In the genomic region with DNA sequence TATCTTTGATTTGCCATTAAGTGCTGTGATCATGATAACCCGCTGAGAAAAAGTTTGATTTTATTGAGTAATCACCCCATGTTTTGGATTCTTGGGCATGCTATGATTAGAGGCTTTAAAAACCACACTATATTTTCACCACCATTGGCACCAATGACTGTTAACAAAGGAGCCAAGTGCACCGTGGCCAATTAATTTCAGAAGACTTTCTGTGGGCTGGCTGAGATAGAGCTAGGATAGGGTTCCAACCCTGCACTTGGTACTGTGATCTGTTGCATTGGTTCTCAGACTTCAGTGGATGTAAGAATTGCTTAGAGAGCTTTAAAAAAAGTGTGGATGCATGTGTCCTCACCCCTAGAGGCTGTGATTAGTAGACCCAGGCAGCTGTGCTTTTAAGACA, we compare ENCODE assay signal across 18 cellular contexts. TPM values are rescaled to one million over a fixed set of nuclear protein-coding genes. Genes with fewer than 3 reads are reported as not detected.
DNase-seq lines count a peak whose midpoint lies in the region; ATAC-seq and TF ChIP-seq lines count a peak whose summit lies in the region.
"Had no signal": no experiment of that assay in that cellular context is flagged by ENCODE, and none has a peak within 500 bp of the region (broad histone marks: within the 10 kb centered on the region; RNA-seq: fewer than 3 reads in every experiment).

No MANE protein-coding gene starts in this region.

- H3K27me3 ChIP-seq in gastrocnemius medialis (no peaks in the 10 kb centered on the region), WERI-Rb-1 (ENCODE audit: insufficient read depth, low read depth, severe bottlenecking) (peaks cover 6% of the 10 kb centered on the region)

- H3K9me3 Mint-ChIP-seq in activated T-helper 1 cell treated with anti-CD3 and anti-CD28 coated beads, Interleukin-12 subunit alpha, Interleukin-12 subunit beta, Interleukin-2, Interleukin-4 antibody, amounts not matched to agents 30 ng/mL and 10 ng/mL and 1 ng/mL, durations not matched to agents 14 hours and 24 hours and 36 hours, result no peaks in the 10 kb centered on the region
- H3K9me3 Mint-ChIP-seq: CD8-positive, alpha-beta T cell had no signal

- H3K36me3 ChIP-seq in gastrocnemius medialis (peaks cover 0 to 14% of the 10 kb centered on the region in 2 donors), WERI-Rb-1 (peaks cover 15% of the 10 kb centered on the region)

- H3K4me3 Mint-ChIP-seq in activated T-helper 1 cell treated with anti-CD3 and anti-CD28 coated beads, Interleukin-12 subunit alpha, Interleukin-12 subunit beta, Interleukin-2, Interleukin-4 antibody, amounts not matched to agents 30 ng/mL and 10 ng/mL and 1 ng/mL, durations not matched to agents 14 hours and 24 hours and 36 hours, result no peak overlapping the region
- H3K4me3 Mint-ChIP-seq: CD14-positive monocyte; CD8-positive, alpha-beta T cell had no signal

- H3K27ac ChIP-seq in gastrocnemius medialis (peak overlapping the region in 1 of 4 donors; percentile 35), WERI-Rb-1 (no peak overlapping the region)
- H3K27ac ChIP-seq: BLaER1, GM23248, HL-60 had no signal

- in situ Hi-C loops in astrocyte of the cerebellum (cut with HindIII; ENCODE audit: low sequenced_read_pairs) (no loop called here), gastrocnemius medialis (cut with MboI; ENCODE audit: low sequenced_read_pairs in 4 of 4) (no loop called here)

- H3K4me1 Mint-ChIP-seq in activated T-helper 1 cell treated with anti-CD3 and anti-CD28 coated beads, Interleukin-12 subunit alpha, Interleukin-12 subunit beta, Interleukin-2, Interleukin-4 antibody, amounts not matched to agents 30 ng/mL and 10 ng/mL and 1 ng/mL, durations not matched to agents 14 hours and 24 hours and 36 hours (ENCODE audit: low read depth), result no peaks in the 10 kb centered on the region
- H3K4me1 Mint-ChIP-seq: CD14-positive monocyte had no signal

- TF ChIP-seq CTCF in astrocyte of the cerebellum (IDR thresholded peaks at IDR 0.05; ENCODE audit: low read depth, low read length, missing control alignments) (no peak), gastrocnemius medialis (IDR thresholded peaks at IDR 0.05 in 4 of 5, conservative IDR thresholded peaks at IDR 0.05 in 1 of 5) (no peak), WERI-Rb-1 (IDR thresholded peaks at IDR 0.05; ENCODE audit: low read depth, low read length) (no peak)

- intact Hi-C loops in gastrocnemius medialis (cut with DNase I; ENCODE audit: low total_unique reads), result no loop called here
- intact Hi-C loops in activated T-helper 1 cell treated with anti-CD3 and anti-CD28 coated beads, Interleukin-12 subunit alpha, Interleukin-12 subunit beta, Interleukin-2, Interleukin-4 antibody, amounts not matched to agents 30 ng/mL and 10 ng/mL and 1 ng/mL, durations not matched to agents 14 hours and 24 hours and 36 hours (cut with micrococcal nuclease), result no loop called here

- H3K4me1 ChIP-seq in gastrocnemius medialis, result peaks cover 0 to 4% of the 10 kb centered on the region in 2 donors
- H3K4me1 ChIP-seq: BLaER1 had no signal

- ATAC-seq in gastrocnemius medialis, result peak; percentile 33 to 58
- ATAC-seq: CD8-positive, alpha-beta T cell had no signal

- H3K9me3 ChIP-seq in gastrocnemius medialis (no peaks in the 10 kb centered on the region), WERI-Rb-1 (ENCODE audit: severe bottlenecking) (no peaks in the 10 kb centered on the region)
- H3K9me3 ChIP-seq: HAP-1 had no signal

- H3K4me3 ChIP-seq in astrocyte of the cerebellum (ENCODE audit: low read depth, low read length) (no peak overlapping the region), gastrocnemius medialis (no peak overlapping the region), WERI-Rb-1 (ENCODE audit: low read depth, low read length) (no peak overlapping the region)
- H3K4me3 ChIP-seq: BLaER1, GM23248, HAP-1 had no signal

- H3K36me3 Mint-ChIP-seq in activated T-helper 1 cell treated with anti-CD3 and anti-CD28 coated beads, Interleukin-12 subunit alpha, Interleukin-12 subunit beta, Interleukin-2, Interleukin-4 antibody, amounts not matched to agents 30 ng/mL and 10 ng/mL and 1 ng/mL, durations not matched to agents 14 hours and 24 hours and 36 hours (ENCODE audit: low read depth), result peaks cover 10% of the 10 kb centered on the region

- no peak overlapping the region for H3K27ac Mint-ChIP-seq in activated T-helper 1 cell treated with anti-CD3 and anti-CD28 coated beads, Interleukin-12 subunit alpha, Interleukin-12 subunit beta, Interleukin-2, Interleukin-4 antibody, amounts not matched to agents 30 ng/mL and 10 ng/mL and 1 ng/mL, durations not matched to agents 14 hours and 24 hours and 36 hours
- H3K27ac Mint-ChIP-seq: CD8-positive, alpha-beta T cell had no signal

- peak; percentile 7 for DNase-seq in AG20443 (ENCODE audit: low spot score)
- peak; percentile 40 for DNase-seq in astrocyte of the cerebellum (ENCODE audit: low read depth)
- peak; percentile 39 for DNase-seq in fibroblast of peridontal ligament (ENCODE audit: extremely low read depth)
- DNase-seq in gastrocnemius medialis, result no peak
- DNase-seq in activated T-helper 1 cell treated with anti-CD3 and anti-CD28 coated beads, Interleukin-12 subunit alpha, Interleukin-12 subunit beta, Interleukin-2, Interleukin-4 antibody, amounts not matched to agents 30 ng/mL and 10 ng/mL and 1 ng/mL, durations not matched to agents 14 hours and 24 hours and 36 hours (ENCODE audit: low spot score), result no peak
- DNase-seq in WERI-Rb-1, result no peak
- DNase-seq in stimulated activated CD4-positive, alpha-beta T cell treated with anti-CD3 and anti-CD28 coated beads, Interleukin-4, amount 100 ng/mL, for 24 hours, result no peak
- DNase-seq in NCI-H446 treated with DMSO at 0.1 percent for 48 hours (lab: John Stamatoyannopoulos, UW), result no peak
- DNase-seq: ACHN; Calu3; CD8-positive, alpha-beta T cell; DMS79 treated with DMSO at 0.1 percent for 48 hours; GF-D8; GM23248 had no signal

- no peak for TF ChIP-seq POLR2A in gastrocnemius medialis (IDR thresholded peaks at IDR 0.05)

- H3K27me3 Mint-ChIP-seq in activated T-helper 1 cell treated with anti-CD3 and anti-CD28 coated beads, Interleukin-12 subunit alpha, Interleukin-12 subunit beta, Interleukin-2, Interleukin-4 antibody, amounts not matched to agents 30 ng/mL and 10 ng/mL and 1 ng/mL, durations not matched to agents 14 hours and 24 hours and 36 hours (ENCODE audit: insufficient read depth), result no peaks in the 10 kb centered on the region

RNA-seq across cellular contexts. Expression of a gene that starts 32.4 kb away (rescaled TPM):
- 10 to 100 TPM in 2 of 4 donors, 1 to 10 TPM in 2; 6.7 to 10.8 (median 8.6) TPM for total RNA-seq in gastrocnemius medialis
- 3.8 and 4.1 TPM in 2 replicates for total RNA-seq in activated T-helper 1 cell treated with anti-CD3 and anti-CD28 coated beads, Interleukin-12 subunit alpha, Interleukin-12 subunit beta, Interleukin-2, Interleukin-4 antibody, amounts not matched to agents 30 ng/mL and 10 ng/mL and 1 ng/mL, durations not matched to agents 14 hours and 24 hours and 36 hours

RNA-seq across cellular contexts. Expression of a gene that starts 49.1 kb away (rescaled TPM):
- 10 to 100 TPM; 11.6 to 16.7 (median 15.9) TPM for total RNA-seq in gastrocnemius medialis
- total RNA-seq in activated T-helper 1 cell treated with anti-CD3 and anti-CD28 coated beads, Interleukin-12 subunit alpha, Interleukin-12 subunit beta, Interleukin-2, Interleukin-4 antibody, amounts not matched to agents 30 ng/mL and 10 ng/mL and 1 ng/mL, durations not matched to agents 14 hours and 24 hours and 36 hours, result not detected in 2 replicates

Comparison
In these comparisons a context has a peak if more than half of its experiments do, and no peak if none do; other contexts are left out.
1. DNase-seq: peak in AG20443 (single experiment), astrocyte of the cerebellum (single experiment) and fibroblast of peridontal ligament (single experiment); none in gastrocnemius medialis (0 of 2), activated T-helper 1 cell treated with anti-CD3 and anti-CD28 coated beads, Interleukin-12 subunit alpha, Interleukin-12 subunit beta, Interleukin-2, Interleukin-4 antibody, amounts not matched to agents 30 ng/mL and 10 ng/mL and 1 ng/mL, durations not matched to agents 14 hours and 24 hours and 36 hours (single experiment), WERI-Rb-1 (single experiment), stimulated activated CD4-positive, alpha-beta T cell treated with anti-CD3 and anti-CD28 coated beads, Interleukin-4, amount 100 ng/mL, for 24 hours (single experiment) and NCI-H446 treated with DMSO at 0.1 percent for 48 hours (single experiment).
2. RNA of a gene that starts 49.1 kb away (total RNA-seq): 11.6 to 16.7 TPM in gastrocnemius medialis; not detected in activated T-helper 1 cell treated with anti-CD3 and anti-CD28 coated beads, Interleukin-12 subunit alpha, Interleukin-12 subunit beta, Interleukin-2, Interleukin-4 antibody, amounts not matched to agents 30 ng/mL and 10 ng/mL and 1 ng/mL, durations not matched to agents 14 hours and 24 hours and 36 hours; every median in the first group is over 10 times any median in the second.